Comparison of ENCODE assay signal across 24 cellular contexts in genomic region chr17:61834610-61835009, GRCh38.
"Had no signal": no experiment of that assay in that cellular context is flagged by ENCODE, and none has a peak within 500 bp of the region (broad histone marks: within the 10 kb centered on the region; RNA-seq: fewer than 3 reads in every experiment).

No MANE protein-coding gene starts in this region.

- H3K9me3 ChIP-seq: esophagus squamous epithelium, gastroesophageal sphincter, right lobe of liver, tibial artery had no signal

- H3K36me3 Mint-ChIP-seq: activated naive CD8-positive, alpha-beta T cell; memory B cell had no signal

- H3K27me3 Mint-ChIP-seq: activated naive CD8-positive, alpha-beta T cell; activated T-helper 17 cell treated with anti-CD3 and anti-CD28 coated beads, Interleukin-2, amount 50 U/mL, for 72 hours; central memory CD8-positive, alpha-beta T cell; memory B cell; stimulated activated naive CD8-positive, alpha-beta T cell treated with anti-CD3 and anti-CD28 coated beads, Interleukin-15, amount 100 ng/mL, for 72 hours had no signal

- H3K4me3 Mint-ChIP-seq: activated naive CD8-positive, alpha-beta T cell; activated T-helper 17 cell treated with anti-CD3 and anti-CD28 coated beads, Interleukin-2, amount 50 U/mL, for 72 hours; central memory CD8-positive, alpha-beta T cell; memory B cell; nephron; stimulated activated naive CD8-positive, alpha-beta T cell treated with anti-CD3 and anti-CD28 coated beads, Interleukin-15, amount 100 ng/mL, for 72 hours; WTC11 had no signal

- H3K27ac Mint-ChIP-seq: activated naive CD8-positive, alpha-beta T cell; activated T-helper 17 cell treated with anti-CD3 and anti-CD28 coated beads, Interleukin-2, amount 50 U/mL, for 72 hours; memory B cell; nephron; stimulated activated naive CD8-positive, alpha-beta T cell treated with anti-CD3 and anti-CD28 coated beads, Interleukin-15, amount 100 ng/mL, for 72 hours; WTC11 had no signal

- H3K4me3 ChIP-seq: dorsolateral prefrontal cortex, esophagus squamous epithelium, gastroesophageal sphincter, right lobe of liver, skin epidermis, tibial artery had no signal

- H3K27ac ChIP-seq: dorsolateral prefrontal cortex, esophagus squamous epithelium, gastroesophageal sphincter, right lobe of liver, skin epidermis, tibial artery had no signal

- H3K36me3 ChIP-seq: esophagus squamous epithelium, gastroesophageal sphincter, right lobe of liver, tibial artery had no signal

- H3K9me3 Mint-ChIP-seq: activated T-helper 17 cell treated with anti-CD3 and anti-CD28 coated beads, Interleukin-2, amount 50 U/mL, for 72 hours; central memory CD8-positive, alpha-beta T cell; memory B cell; nephron; stimulated activated naive CD8-positive, alpha-beta T cell treated with anti-CD3 and anti-CD28 coated beads, Interleukin-15, amount 100 ng/mL, for 72 hours; WTC11 had no signal

- H3K27me3 ChIP-seq: dorsolateral prefrontal cortex, esophagus squamous epithelium, gastroesophageal sphincter, right lobe of liver, tibial artery had no signal

- DNase-seq: activated naive CD4-positive, alpha-beta T cell; activated T-cell treated with anti-CD3 and anti-CD28 coated beads, Interleukin-2, amount 50 U/mL, for 1 hour; dorsolateral prefrontal cortex; esophagus squamous epithelium; head of caudate nucleus; left colon; nucleus accumbens; posterior cingulate gyrus; right lobe of liver; stimulated activated CD4-positive, alpha-beta T cell treated with anti-CD3 and anti-CD28 coated beads, Interleukin-1b, Interleukin-23, amount 100 ng/mL, for 48 hours; stimulated activated naive CD8-positive, alpha-beta T cell treated with anti-CD3 and anti-CD28 coated beads, Interleukin-15, amount 100 ng/mL, for 72 hours; T1000; tibial artery had no signal

- H3K4me1 ChIP-seq: gastroesophageal sphincter, right lobe of liver, tibial artery had no signal

- H3K4me1 Mint-ChIP-seq: activated T-helper 17 cell treated with anti-CD3 and anti-CD28 coated beads, Interleukin-2, amount 50 U/mL, for 72 hours; central memory CD8-positive, alpha-beta T cell; memory B cell; nephron; stimulated activated naive CD8-positive, alpha-beta T cell treated with anti-CD3 and anti-CD28 coated beads, Interleukin-15, amount 100 ng/mL, for 72 hours had no signal

- ATAC-seq: activated T-helper 17 cell treated with anti-CD3 and anti-CD28 coated beads, Interleukin-2, amount 50 U/mL, for 72 hours; gastroesophageal sphincter; left colon; right lobe of liver; stimulated activated naive CD8-positive, alpha-beta T cell treated with anti-CD3 and anti-CD28 coated beads, Interleukin-15, amount 100 ng/mL, for 72 hours; WTC11 had no signal

- FAIRE-seq: astrocyte, colon, keratinocyte had no signal
